8 cellular contexts compared by ENCODE assay signal in the genomic region with DNA sequence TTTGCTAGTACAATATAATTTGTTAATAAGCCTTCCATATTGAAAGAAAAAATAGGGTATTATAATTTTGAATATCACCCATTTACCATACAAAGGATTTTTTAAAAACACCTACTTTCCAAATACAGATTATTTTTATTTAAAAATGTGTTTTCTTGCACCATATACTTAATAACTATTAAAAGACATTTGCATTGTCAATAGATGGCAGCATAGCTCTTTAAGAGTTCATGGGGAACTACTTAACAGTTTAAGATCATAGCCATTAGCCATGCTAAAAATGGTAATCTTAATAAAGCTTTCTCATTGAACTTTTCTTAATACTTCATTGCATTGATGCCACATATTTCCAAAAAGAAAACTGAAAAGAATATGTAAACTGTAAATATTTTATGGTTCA.
DNase-seq lines count a peak whose midpoint lies in the region; ATAC-seq and TF ChIP-seq lines count a peak whose summit lies in the region.

No MANE protein-coding gene starts in this region.

- DNase-seq in HEK293T (ENCODE audit: extremely low spot score) (peak; percentile 6), fibroblast of the aortic adventitia (ENCODE audit: low read depth) (peak; percentile 40), gastrocnemius medialis (no peak)
- no peak for DNase-seq in stimulated activated CD4-positive, alpha-beta T cell treated with anti-CD3 and anti-CD28 coated beads, Interleukin-2, amount 100 ng/mL, for 24 hours
- no peak for DNase-seq in effector memory CD4-positive, alpha-beta T cell

- no peak overlapping the region for H3K9ac ChIP-seq in OCI-LY3 (ENCODE audit: low read length)

- no peak overlapping the region for H3K4me3 ChIP-seq in OCI-LY3 (ENCODE audit: low read length)
- no peak overlapping the region for H3K4me3 ChIP-seq in fibroblast of the aortic adventitia (ENCODE audit: low read depth, low read length)
- H3K4me3 ChIP-seq in effector memory CD4-positive, alpha-beta T cell (ENCODE audit: insufficient read depth, low read depth, low read length, poor library complexity, severe bottlenecking): no peak overlapping the region
- no peak overlapping the region for H3K4me3 ChIP-seq in gastrocnemius medialis

- in situ Hi-C loops in gastrocnemius medialis (cut with MboI; ENCODE audit: low sequenced_read_pairs in 4 of 4): no loop called here

- no peaks in the 10 kb centered on the region for H3K4me1 ChIP-seq in OCI-LY3 (ENCODE audit: low read length)
- H3K4me1 ChIP-seq in effector memory CD4-positive, alpha-beta T cell (ENCODE audit: control insufficient read depth, insufficient read depth, low read length, poor library complexity, severe bottlenecking): no peaks in the 10 kb centered on the region
- no peaks in the 10 kb centered on the region for H3K4me1 ChIP-seq in gastrocnemius medialis

- TF ChIP-seq POLR2A in gastrocnemius medialis (IDR thresholded peaks at IDR 0.05): no peak

- CTCF ChIA-PET in HEK293T (lab: Yijun Ruan, JAX): no interaction called here

- no peaks in the 10 kb centered on the region for H4K20me1 ChIP-seq in OCI-LY3 (ENCODE audit: insufficient read depth, low read length)

- intact Hi-C loops in gastrocnemius medialis (cut with DNase I; ENCODE audit: low total_unique reads): no loop called here

- ATAC-seq in GM18511 (IDR thresholded peaks at IDR 0.05; ENCODE audit: unreplicated experiment) (no peak), gastrocnemius medialis (no peak)

- no peaks in the 10 kb centered on the region for H3K79me2 ChIP-seq in OCI-LY3 (ENCODE audit: low read length)

- H2AFZ ChIP-seq in OCI-LY3 (ENCODE audit: low read depth, low read length): no peak overlapping the region

- H3K36me3 ChIP-seq in OCI-LY3 (replicated peaks; ENCODE audit: low read depth, low read length) (no peaks in the 10 kb centered on the region), gastrocnemius medialis (no peaks in the 10 kb centered on the region)
- no peaks in the 10 kb centered on the region for H3K36me3 ChIP-seq in effector memory CD4-positive, alpha-beta T cell (ENCODE audit: control insufficient read depth, insufficient read depth, low read length)

- peak; percentile 80 for TF ChIP-seq CTCF in 22Rv1 (IDR thresholded peaks at IDR 0.05)
- peak; percentile 72 for TF ChIP-seq CTCF in OCI-LY3 (IDR thresholded peaks at IDR 0.05; ENCODE audit: low read depth, low read length)
- peak; percentile 23 for TF ChIP-seq CTCF in fibroblast of the aortic adventitia (IDR thresholded peaks at IDR 0.05; ENCODE audit: insufficient read depth, low read length)
- TF ChIP-seq CTCF in gastrocnemius medialis (IDR thresholded peaks at IDR 0.05 in 4 of 5, conservative IDR thresholded peaks at IDR 0.05 in 1 of 5): no peak

- H3K27me3 ChIP-seq in OCI-LY3 (ENCODE audit: low read depth, low read length) (no peaks in the 10 kb centered on the region), gastrocnemius medialis (no peaks in the 10 kb centered on the region)
- no peaks in the 10 kb centered on the region for H3K27me3 ChIP-seq in effector memory CD4-positive, alpha-beta T cell (replicated peaks; ENCODE audit: control insufficient read depth, insufficient read depth, low read length, poor library complexity, severe bottlenecking)

- POLR2A ChIA-PET in HEK293T (lab: Yijun Ruan, JAX): no interaction called here

- no peak overlapping the region for H3K4me2 ChIP-seq in OCI-LY3 (ENCODE audit: low read length)

- no peaks in the 10 kb centered on the region for H3K9me3 ChIP-seq in OCI-LY3 (ENCODE audit: insufficient read depth, low read length)
- H3K9me3 ChIP-seq in effector memory CD4-positive, alpha-beta T cell (ENCODE audit: control insufficient read depth, low read length): no peaks in the 10 kb centered on the region
- H3K9me3 ChIP-seq in gastrocnemius medialis: no peaks in the 10 kb centered on the region

- H3K27ac ChIP-seq in 22Rv1 (no peak overlapping the region), OCI-LY3 (ENCODE audit: low read length) (no peak overlapping the region), gastrocnemius medialis (no peak overlapping the region)
- H3K27ac ChIP-seq in effector memory CD4-positive, alpha-beta T cell (ENCODE audit: insufficient read depth, low read length, poor library complexity, severe bottlenecking): no peak overlapping the region

TF ChIP-seq in HEK293T, 16 proteins besides CTCF, POLR2A, EP300 and RAD21:
- TF ChIP-seq ARNT (IDR thresholded peaks at IDR 0.05): no peak
- TF ChIP-seq SUZ12 (IDR thresholded peaks at IDR 0.05): no peak
- no peak for TF ChIP-seq CTBP1 (IDR thresholded peaks at IDR 0.05; ENCODE audit: borderline replicate concordance)
- TF ChIP-seq, protein P1, sequence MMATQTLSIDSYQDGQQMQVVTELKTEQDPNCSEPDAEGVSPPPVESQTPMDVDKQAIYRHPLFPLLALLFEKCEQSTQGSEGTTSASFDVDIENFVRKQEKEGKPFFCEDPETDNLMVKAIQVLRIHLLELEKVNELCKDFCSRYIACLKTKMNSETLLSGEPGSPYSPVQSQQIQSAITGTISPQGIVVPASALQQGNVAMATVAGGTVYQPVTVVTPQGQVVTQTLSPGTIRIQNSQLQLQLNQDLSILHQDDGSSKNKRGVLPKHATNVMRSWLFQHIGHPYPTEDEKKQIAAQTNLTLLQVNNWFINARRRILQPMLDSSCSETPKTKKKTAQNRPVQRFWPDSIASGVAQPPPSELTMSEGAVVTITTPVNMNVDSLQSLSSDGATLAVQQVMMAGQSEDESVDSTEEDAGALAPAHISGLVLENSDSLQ (IDR thresholded peaks at IDR 0.05): no peak
- no peak for TF ChIP-seq LEF1 (IDR thresholded peaks at IDR 0.05; ENCODE audit: borderline replicate concordance)
- TF ChIP-seq FOXM1 (IDR thresholded peaks at IDR 0.05; ENCODE audit: borderline replicate concordance): no peak
- TF ChIP-seq ZNF384 (IDR thresholded peaks at IDR 0.05): no peak

Comparison
In these comparisons a context has a peak if more than half of its experiments do, and no peak if none do; other contexts are left out.
1. CTCF ChIP-seq: peak in 22Rv1 (single experiment), OCI-LY3 (single experiment) and fibroblast of the aortic adventitia (single experiment); none in gastrocnemius medialis (0 of 5).
2. DNase-seq: peak in HEK293T (single experiment) and fibroblast of the aortic adventitia (single experiment); none in stimulated activated CD4-positive, alpha-beta T cell treated with anti-CD3 and anti-CD28 coated beads, Interleukin-2, amount 100 ng/mL, for 24 hours (0 of 2), effector memory CD4-positive, alpha-beta T cell (0 of 3) and gastrocnemius medialis (0 of 2).